Comparison of ENCODE assay signal across 9 cellular contexts in genomic region chr10:114239117-114239993, GRCh38. TPM values are rescaled to one million over a fixed set of nuclear protein-coding genes. Genes with fewer than 3 reads are reported as not detected.
DNase-seq lines count a peak whose midpoint lies in the region; ATAC-seq and TF ChIP-seq lines count a peak whose summit lies in the region.
"Had no signal": no experiment of that assay in that cellular context is flagged by ENCODE, and none has a peak within 500 bp of the region (broad histone marks: within the 10 kb centered on the region; RNA-seq: fewer than 3 reads in every experiment).

Gene VWA2, plus strand, starts transcription at chr10:114239254. Its CDS starts 9,460 bp downstream, at chr10:114248714.

- intact Hi-C loops in upper lobe of right lung (cut with DNase I): no loop called here

- H3K9me3 ChIP-seq in mucosa of stomach (ENCODE audit: control insufficient read depth, low read length) (no peaks in the 10 kb centered on the region), upper lobe of right lung (no peaks in the 10 kb centered on the region)

- H3K27me3 Mint-ChIP-seq in central memory CD8-positive, alpha-beta T cell: peaks cover 88% of the 10 kb centered on the region

- H3K27ac ChIP-seq in upper lobe of right lung: peak within 1 kb of the TSS; percentile 73

- H3K4me3 Mint-ChIP-seq in central memory CD8-positive, alpha-beta T cell: peak within 1 kb of the TSS; percentile 23

- no peaks in the 10 kb centered on the region for H3K36me3 Mint-ChIP-seq in central memory CD8-positive, alpha-beta T cell (ENCODE audit: insufficient read depth)

- H3K4me1 ChIP-seq in mucosa of stomach (ENCODE audit: control insufficient read depth, insufficient read depth, low read length) (peaks cover 2% of the 10 kb centered on the region), upper lobe of right lung (peaks cover 19% of the 10 kb centered on the region)

- H3K9me3 Mint-ChIP-seq in central memory CD8-positive, alpha-beta T cell: no peaks in the 10 kb centered on the region

- no peaks in the 10 kb centered on the region for H3K4me1 Mint-ChIP-seq in central memory CD8-positive, alpha-beta T cell

- ATAC-seq in GM19035 (IDR thresholded peaks at IDR 0.05; ENCODE audit: unreplicated experiment) (peak; percentile 56), upper lobe of right lung (peak; percentile 88), HG03571 (IDR thresholded peaks at IDR 0.05; ENCODE audit: unreplicated experiment) (no peak), HG02763 (IDR thresholded peaks at IDR 0.05; ENCODE audit: unreplicated experiment) (no peak)
- no peak for ATAC-seq in central memory CD8-positive, alpha-beta T cell (replicated peaks; ENCODE audit: extremely low read depth, poor library complexity, severe bottlenecking)

- no peak within 1 kb of the TSS for H3K27ac Mint-ChIP-seq in central memory CD8-positive, alpha-beta T cell (ENCODE audit: low read depth)

- no peaks in the 10 kb centered on the region for H3K36me3 ChIP-seq in mucosa of stomach (ENCODE audit: control insufficient read depth, insufficient read depth, low read length)
- no peaks in the 10 kb centered on the region for H3K36me3 ChIP-seq in upper lobe of right lung

- H3K4me3 ChIP-seq in mucosa of stomach (ENCODE audit: low read length) (peak within 1 kb of the TSS; percentile 21), upper lobe of right lung (peak within 1 kb of the TSS; percentile 53)

- peak within 1 kb of the TSS; percentile 56 for H3K9ac ChIP-seq in mucosa of stomach (ENCODE audit: low read length)

- DNase-seq in NCI-H526 (lab: John Stamatoyannopoulos, UW) (peak; percentile 25 to 74), upper lobe of right lung (peak; percentile 88)
- DNase-seq in central memory CD8-positive, alpha-beta T cell (ENCODE audit: low spot score in 2 of 2): no peak
- DNase-seq in central memory CD4-positive, alpha-beta T cell: no peak

- peak; percentile 37 for TF ChIP-seq CTCF in upper lobe of right lung (IDR thresholded peaks at IDR 0.05)

- H3K27me3 ChIP-seq in mucosa of stomach (ENCODE audit: control insufficient read depth, insufficient read depth, low read length) (peaks cover 10% of the 10 kb centered on the region), upper lobe of right lung (peaks cover 36% of the 10 kb centered on the region)

RNA-seq across cellular contexts. Expression of gene VWA2, which starts in this region (rescaled TPM):
- total RNA-seq in upper lobe of right lung: 15.5 TPM
- total RNA-seq: pulmonary artery endothelial cell had no signal

Comparison
In these comparisons a context has a peak if more than half of its experiments do, and no peak if none do; other contexts are left out.
1. ATAC-seq: peak in GM19035 (single experiment) and upper lobe of right lung (single experiment); none in central memory CD8-positive, alpha-beta T cell (single experiment), HG03571 (single experiment) and HG02763 (single experiment).
2. DNase-seq: peak in NCI-H526 (2 of 2) and upper lobe of right lung (single experiment); none in central memory CD8-positive, alpha-beta T cell (0 of 2) and central memory CD4-positive, alpha-beta T cell (single experiment).